In the genomic region with DNA sequence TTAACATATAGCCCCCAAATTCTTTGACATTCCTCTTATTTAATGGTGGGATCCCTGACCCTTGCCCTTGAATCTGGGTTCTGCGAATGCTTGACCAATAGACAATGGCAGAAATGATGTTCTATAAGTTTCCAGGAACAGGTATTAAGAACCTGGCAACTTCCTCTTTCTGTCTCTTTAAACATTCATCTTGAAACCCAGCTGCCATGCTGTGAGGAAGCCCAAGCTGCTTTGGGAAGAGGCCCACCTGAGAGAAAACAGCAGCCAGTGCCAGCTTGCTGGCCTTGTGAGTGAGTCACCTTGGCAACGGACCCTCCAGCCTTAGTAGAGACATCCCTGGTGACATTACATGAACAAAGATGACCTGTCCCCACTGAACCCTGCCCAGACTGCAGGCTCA, we compare ENCODE assay signal across 12 cellular contexts.
"Had no signal": no experiment of that assay in that cellular context is flagged by ENCODE, and none has a peak within 500 bp of the region (broad histone marks: within the 10 kb centered on the region; RNA-seq: fewer than 3 reads in every experiment).

No MANE protein-coding gene starts in this region.

- H3K4me1 Mint-ChIP-seq: activated CD4-positive, alpha-beta T cell treated with anti-CD3 and anti-CD28 coated beads, Interleukin-2, amount 10 ng/mL, durations not matched to agents 7 days and 5 days; activated naive CD8-positive, alpha-beta T cell treated with anti-CD3 and anti-CD28 coated beads, Interleukin-2, amount 10 ng/mL, durations not matched to agents 7 days and 5 days; T-cell had no signal

- ATAC-seq: Right ventricle myocardium inferior, T-cell had no signal

- H3K27me3 Mint-ChIP-seq: activated CD4-positive, alpha-beta T cell treated with anti-CD3 and anti-CD28 coated beads, Interleukin-2, amount 10 ng/mL, durations not matched to agents 7 days and 5 days had no signal

- H3K4me3 Mint-ChIP-seq: activated CD4-positive, alpha-beta memory T cell treated with anti-CD3 and anti-CD28 coated beads for 36 hours; activated CD4-positive, alpha-beta T cell treated with anti-CD3 and anti-CD28 coated beads, Interleukin-2, amount 10 ng/mL, durations not matched to agents 7 days and 5 days; activated naive CD8-positive, alpha-beta T cell treated with anti-CD3 and anti-CD28 coated beads, Interleukin-2, amount 10 ng/mL, durations not matched to agents 7 days and 5 days; T-cell had no signal

- H3K27ac Mint-ChIP-seq: activated CD4-positive, alpha-beta memory T cell treated with anti-CD3 and anti-CD28 coated beads for 36 hours; activated CD4-positive, alpha-beta T cell treated with anti-CD3 and anti-CD28 coated beads, Interleukin-2, amount 10 ng/mL, durations not matched to agents 7 days and 5 days; activated naive CD8-positive, alpha-beta T cell treated with anti-CD3 and anti-CD28 coated beads, Interleukin-2, amount 10 ng/mL, durations not matched to agents 7 days and 5 days; T-cell had no signal

- DNase-seq: activated CD4-positive, alpha-beta memory T cell treated with anti-CD3 and anti-CD28 coated beads for 36 hours; activated CD4-positive, CD25-positive, alpha-beta regulatory T cell; activated naive CD4-positive, alpha-beta T cell treated with anti-CD3 and anti-CD28 coated beads, Interleukin-2, amount 50 U/mL, for 16 hours; activated naive CD8-positive, alpha-beta T cell treated with anti-CD3 and anti-CD28 coated beads, Interleukin-2, amount 10 ng/mL, durations not matched to agents 7 days and 5 days; activated T-cell treated with anti-CD3 and anti-CD28 coated beads, Interleukin-2, amount 50 U/mL, for 1 hour; aorta; caudate nucleus; NCI-H1436; T1000 had no signal
